ENCODE assay signal across 17 cellular contexts in the genomic region with DNA sequence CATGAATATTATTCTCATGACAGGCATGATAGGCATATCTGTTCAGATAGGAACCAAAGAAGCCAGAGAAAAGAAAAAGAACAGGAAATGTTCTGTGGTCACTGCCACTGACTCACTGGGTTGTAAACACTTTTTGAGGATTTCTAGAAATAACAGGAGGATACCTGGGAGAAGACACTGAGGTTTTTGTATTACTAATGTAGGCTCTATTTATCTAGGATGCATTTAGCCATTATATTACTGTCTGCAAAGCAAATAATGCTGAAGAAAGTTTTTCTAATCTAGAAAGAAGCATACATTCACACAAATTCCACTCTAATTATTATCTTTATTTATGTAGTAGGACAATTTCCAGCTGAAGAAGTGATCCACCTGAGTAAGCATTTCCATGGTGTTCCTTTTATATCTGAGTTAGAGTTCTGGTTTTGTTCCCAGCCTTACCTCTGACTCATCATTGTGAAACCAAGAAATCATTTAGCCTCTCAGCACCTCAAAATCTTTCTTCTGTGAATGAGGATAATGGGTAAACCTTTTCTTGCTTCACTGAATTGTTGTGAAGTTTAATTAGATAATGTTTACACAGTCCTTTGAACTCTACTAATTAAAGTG. TPM values are rescaled to one million over a fixed set of nuclear protein-coding genes. Genes with fewer than 3 reads are reported as not detected.
DNase-seq lines count a peak whose midpoint lies in the region; ATAC-seq, FAIRE-seq and TF ChIP-seq lines count a peak whose summit lies in the region.
"Had no signal": no experiment of that assay in that cellular context is flagged by ENCODE, and none has a peak within 500 bp of the region (broad histone marks: within the 10 kb centered on the region; RNA-seq: fewer than 3 reads in every experiment).

No MANE protein-coding gene starts in this region.

- in situ Hi-C loops in K562 (cut with MboI): no loop called here

- no peaks in the 10 kb centered on the region for H3K4me1 ChIP-seq in K562 (replicated peaks in 1 of 2; ENCODE audit: control insufficient read depth in 2 of 2, insufficient read depth in 2 of 2, low read length in 2 of 2)
- no peaks in the 10 kb centered on the region for H3K4me1 ChIP-seq in ascending aorta
- H3K4me1 ChIP-seq: left ventricle myocardium inferior had no signal

- H3K27me3 ChIP-seq in BJ (ENCODE audit: control insufficient read depth, insufficient read depth, low read length): no peaks in the 10 kb centered on the region
- H3K27me3 ChIP-seq in K562 (ENCODE audit: control insufficient read depth in 2 of 2, insufficient read depth in 2 of 2, low read length in 2 of 2): no peaks in the 10 kb centered on the region
- H3K27me3 ChIP-seq in kidney epithelial cell (ENCODE audit: control insufficient read depth, insufficient read depth, low read length): no peaks in the 10 kb centered on the region
- no peaks in the 10 kb centered on the region for H3K27me3 ChIP-seq in ascending aorta
- H3K27me3 ChIP-seq: SJSA1 had no signal

- no peak for TF ChIP-seq POLR2A in K562 (conservative IDR thresholded peaks at IDR 0.05)

- no peak overlapping the region for H3K27ac Mint-ChIP-seq in Calu3 (ENCODE audit: unreplicated experiment)
- H3K27ac Mint-ChIP-seq: activated CD4-positive, alpha-beta T cell treated with anti-CD3 and anti-CD28 coated beads for 36 hours; activated naive CD4-positive, alpha-beta T cell treated with anti-CD3 and anti-CD28 coated beads, Interleukin-2, amount 50 U/mL, for 24 hours; CD4-positive, alpha-beta T cell; endodermal cell; progenitor cell of endocrine pancreas; type B pancreatic cell had no signal

- TF ChIP-seq CTCF in BJ (IDR thresholded peaks at IDR 0.05; ENCODE audit: insufficient read depth, low read depth, low read length) (no peak), K562 (IDR thresholded peaks at IDR 0.05 in 2 of 3, conservative IDR thresholded peaks at IDR 0.05 in 1 of 3; ENCODE audit: insufficient read depth in 2 of 3, low read depth in 1 of 3, low read length in 3 of 3) (no peak), kidney epithelial cell (IDR thresholded peaks at IDR 0.05; ENCODE audit: insufficient read depth, low read length, poor library complexity, severe bottlenecking) (no peak), ascending aorta (IDR thresholded peaks at IDR 0.05) (no peak), Calu3 (IDR thresholded peaks at IDR 0.05; ENCODE audit: unreplicated experiment) (no peak)

- no peak overlapping the region for H3K4me2 ChIP-seq in K562 (ENCODE audit: insufficient read depth, low read length)

- CTCF ChIA-PET in BJ (lab: Yijun Ruan, JAX): no interaction called here
- CTCF ChIA-PET in K562 (lab: Yijun Ruan, JAX; ENCODE audit: low intra/inter-chr PET ratio): no interaction called here
- CTCF ChIA-PET in Calu3 (lab: Charles Lee): no interaction called here

- H4K20me1 ChIP-seq in K562 (replicated peaks; ENCODE audit: control insufficient read depth, insufficient read depth, low read length): no peaks in the 10 kb centered on the region

- no peak for ATAC-seq in K562
- ATAC-seq: activated CD4-positive, alpha-beta T cell treated with anti-CD3 and anti-CD28 coated beads for 36 hours had no signal

- H3K4me3 Mint-ChIP-seq in Calu3 (ENCODE audit: low read depth, unreplicated experiment): no peak overlapping the region
- H3K4me3 Mint-ChIP-seq: activated CD4-positive, alpha-beta T cell treated with anti-CD3 and anti-CD28 coated beads for 36 hours; activated naive CD4-positive, alpha-beta T cell treated with anti-CD3 and anti-CD28 coated beads, Interleukin-2, amount 50 U/mL, for 24 hours; CD4-positive, alpha-beta T cell; endodermal cell; type B pancreatic cell had no signal

- no peaks in the 10 kb centered on the region for H3K27me3 Mint-ChIP-seq in Calu3 (ENCODE audit: unreplicated experiment)
- H3K27me3 Mint-ChIP-seq: activated CD4-positive, alpha-beta T cell treated with anti-CD3 and anti-CD28 coated beads for 36 hours; activated naive CD4-positive, alpha-beta T cell treated with anti-CD3 and anti-CD28 coated beads, Interleukin-2, amount 50 U/mL, for 24 hours; CD4-positive, alpha-beta T cell; progenitor cell of endocrine pancreas; type B pancreatic cell had no signal

- POLR2A ChIA-PET in BJ (lab: Charles Lee) (no interaction called here), K562 (lab: Yijun Ruan, JAX) (no interaction called here)

- no peak overlapping the region for H2AFZ ChIP-seq in K562 (ENCODE audit: low read depth, low read length)

- no peaks in the 10 kb centered on the region for H3K9me3 Mint-ChIP-seq in Calu3 (ENCODE audit: low read depth, unreplicated experiment)
- H3K9me3 Mint-ChIP-seq: activated naive CD4-positive, alpha-beta T cell treated with anti-CD3 and anti-CD28 coated beads, Interleukin-2, amount 50 U/mL, for 24 hours; CD4-positive, alpha-beta T cell; type B pancreatic cell had no signal

- H3K9ac ChIP-seq in K562 (ENCODE audit: insufficient read depth in 1 of 2, low read depth in 2 of 2, low read length in 2 of 2): no peak overlapping the region

- H3K27ac ChIP-seq in K562 (ENCODE audit: extremely low read depth, low read depth, low read length) (no peak overlapping the region), ascending aorta (no peak overlapping the region)
- H3K27ac ChIP-seq: left ventricle myocardium inferior, SJSA1 had no signal

- DNase-seq in BJ (ENCODE audit: low read depth) (peak; percentile 19), HTR-8/SVneo (ENCODE audit: insufficient read length, low spot score) (peak; percentile 2), K562 (ENCODE audit: extremely low read depth in 1 of 4, low spot score in 3 of 4) (no peak), kidney epithelial cell (ENCODE audit: low read depth) (peak; percentile 77), UCSD-AML1 (lab: John Stamatoyannopoulos, UW; ENCODE audit: unreplicated experiment) (no peak), ascending aorta (ENCODE audit: low spot score in 2 of 2) (no peak), Calu3 (no peak)
- no peak for DNase-seq in stimulated activated CD4-positive, alpha-beta T cell treated with anti-CD3 and anti-CD28 coated beads, Interleukin-4, amount 100 ng/mL, for 24 hours
- DNase-seq: activated CD4-positive, alpha-beta T cell treated with anti-CD3 and anti-CD28 coated beads for 36 hours; CD4-positive, alpha-beta T cell; endodermal cell; left ventricle myocardium inferior; NCI-H2171 treated with DMSO at 0.1 percent for 48 hours had no signal

- no peak for TF ChIP-seq EP300 in K562 (IDR thresholded peaks at IDR 0.05; ENCODE audit: low read length)

- BruUV-seq in K562 (replicated peaks; lab: Mats Ljungman, UMichigan) (no TSS peak), Calu3 (replicated peaks; lab: Mats Ljungman, UMichigan) (no TSS peak)

- H3K9me3 ChIP-seq in K562 (replicated peaks; ENCODE audit: control insufficient read depth, insufficient read depth, low read depth, low read length): no peaks in the 10 kb centered on the region
- no peaks in the 10 kb centered on the region for H3K9me3 ChIP-seq in ascending aorta
- H3K9me3 ChIP-seq: SJSA1 had no signal

- H3K36me3 Mint-ChIP-seq in Calu3 (ENCODE audit: insufficient read depth, unreplicated experiment): no peaks in the 10 kb centered on the region
- H3K36me3 Mint-ChIP-seq: type B pancreatic cell had no signal

- H3K4me3 ChIP-seq in BJ (ENCODE audit: low read depth, low read length) (no peak overlapping the region), K562 (no peak overlapping the region), kidney epithelial cell (ENCODE audit: low read depth, low read length) (no peak overlapping the region), ascending aorta (no peak overlapping the region)
- H3K4me3 ChIP-seq: left ventricle myocardium inferior, SJSA1 had no signal

- H3K79me2 ChIP-seq in K562 (ENCODE audit: control insufficient read depth, insufficient read depth, low read length): no peaks in the 10 kb centered on the region

- intact Hi-C loops in K562 (cut with micrococcal nuclease) (no loop called here), ascending aorta (cut with DNase I) (no loop called here), Calu3 (cut with micrococcal nuclease; ENCODE audit: unreplicated experiment) (no loop called here)

- no peaks in the 10 kb centered on the region for H3K9me1 ChIP-seq in K562 (ENCODE audit: control insufficient read depth, insufficient read depth, low read length)

- no peak for TF ChIP-seq RAD21 in K562 (CRISPR knock-in tag; conservative IDR thresholded peaks at IDR 0.05 in 1 of 2, IDR thresholded peaks at IDR 0.05 in 1 of 2)

- no peaks in the 10 kb centered on the region for H3K4me1 Mint-ChIP-seq in Calu3 (ENCODE audit: low read depth, unreplicated experiment)

- H3K36me3 ChIP-seq in BJ (ENCODE audit: control insufficient read depth, insufficient read depth, low read length): no peaks in the 10 kb centered on the region
- H3K36me3 ChIP-seq in K562 (ENCODE audit: control insufficient read depth, insufficient read depth, low read length): no peaks in the 10 kb centered on the region
- no peaks in the 10 kb centered on the region for H3K36me3 ChIP-seq in kidney epithelial cell (ENCODE audit: control insufficient read depth, insufficient read depth, low read length)
- H3K36me3 ChIP-seq in ascending aorta: no peaks in the 10 kb centered on the region
- H3K36me3 ChIP-seq: left ventricle myocardium inferior, SJSA1 had no signal

- no peak for FAIRE-seq in HTR-8/SVneo (lab: Jason Lieb, UNC)
- FAIRE-seq in K562 (lab: Jason Lieb, UNC): no peak

TF ChIP-seq in K562, 482 proteins besides CTCF, POLR2A, EP300 and RAD21 (continues in another document):
- TF ChIP-seq KLF16 (IDR thresholded peaks at IDR 0.05) (no peak), ZNF134 (CRISPR knock-in tag; conservative IDR thresholded peaks at IDR 0.05) (no peak)

RNA-seq across cellular contexts. Expression of gene EPGN, which starts 40.2 kb away (rescaled TPM):
- polyA plus RNA-seq in BJ (2011; rRNA removed) (0.13 and 0.49 TPM in 2 replicates), K562 (2011; rRNA removed) (not detected in 2 replicates), K562 (2014; fragmentation: Illumina TruSeq; extraction: Trizol) (not detected in 2 replicates), K562 (2014; fragmentation: Nextera tagmentation; extraction: Ambion mirVana) (under 1 TPM; 0.10 to 0.56 TPM), K562 (2014; rRNA removed) (not detected in 2 replicates)
- polyA minus RNA-seq in BJ (2011; rRNA and poly(A)+ RNA removed): not detected in 2 replicates
- total RNA-seq in K562 (2011; cell fraction: chromatin; rRNA removed; ENCODE audit: low replicate concordance): 0.39 and 0.62 TPM in 2 replicates
- not detected in 2 replicates for total RNA-seq in K562 (2011; cell fraction: nucleolus; rRNA removed)
- total RNA-seq in K562 (2011; cell fraction: nucleoplasm; rRNA removed): not detected in 2 replicates
- total RNA-seq in K562 (2014; rRNA removed) (not detected in 2 replicates), K562 (2014; rRNA removed; fragmentation: Illumina TruSeq; extraction: Trizol) (not detected in 2 replicates), K562 (2015; rRNA removed; fragmentation: Illumina TruSeq; extraction: Trizol) (not detected in 2 replicates), K562 (2021) (not detected in 2 replicates), kidney epithelial cell (5.2 and 7.5 TPM in 2 replicates), ascending aorta (not detected), Calu3 (2022) (0.40 and 0.51 TPM in 2 replicates)
- polyA plus RNA-seq in K562 (2011; cell fraction: cytosol; rRNA removed): not detected in 2 replicates
- polyA plus RNA-seq in K562 (2011; cell fraction: nucleus; rRNA removed): not detected in 2 replicates
- 0.17 and 0.48 TPM in 2 replicates for polyA plus RNA-seq in K562 (2012)
- polyA minus RNA-seq in K562 (2011; rRNA and poly(A)+ RNA removed): not detected in 2 replicates
- not detected in 2 replicates for polyA minus RNA-seq in K562 (2011; cell fraction: cytosol; rRNA and poly(A)+ RNA removed)
- polyA minus RNA-seq in K562 (2011; cell fraction: nucleus; rRNA and poly(A)+ RNA removed): 0.27 and 0.44 TPM in 2 replicates
- total RNA-seq: endodermal cell, left ventricle myocardium inferior, progenitor cell of endocrine pancreas had no signal

Comparison
In these comparisons a context has a peak if more than half of its experiments do, and no peak if none do; other contexts are left out.
1. DNase-seq: peak in BJ (single experiment), HTR-8/SVneo (single experiment) and kidney epithelial cell (single experiment); none in K562 (0 of 4), UCSD-AML1 (single experiment), ascending aorta (0 of 2), stimulated activated CD4-positive, alpha-beta T cell treated with anti-CD3 and anti-CD28 coated beads, Interleukin-4, amount 100 ng/mL, for 24 hours (single experiment) and Calu3 (single experiment).